In genomic region chr19:36850646-36851442, GRCh38 we compare ENCODE assay signal across 8 cellular contexts. TPM values are rescaled to one million over a fixed set of nuclear protein-coding genes. Genes with fewer than 3 reads are reported as not detected.
DNase-seq lines count a peak whose midpoint lies in the region; ATAC-seq and TF ChIP-seq lines count a peak whose summit lies in the region.

ZNF345 (plus strand) TSS chr19:36850876; CDS start chr19:36876831, 25,955 bp downstream.

- H3K27me3 ChIP-seq in ascending aorta = no peaks in the 10 kb centered on the region
- H3K27me3 ChIP-seq in right cardiac atrium (ENCODE audit: control insufficient read depth, insufficient read depth) = no peaks in the 10 kb centered on the region
- no peaks in the 10 kb centered on the region for H3K27me3 ChIP-seq in psoas muscle (ENCODE audit: insufficient read depth in 3 of 3, low read length in 2 of 3)

- TF ChIP-seq CTCF in GM13976 (IDR thresholded peaks at IDR 0.05; ENCODE audit: borderline replicate concordance, control extremely low read depth, extremely low read depth, insufficient read depth, missing control alignments) = no peak
- no peak for TF ChIP-seq CTCF in ascending aorta (IDR thresholded peaks at IDR 0.05)
- TF ChIP-seq CTCF in psoas muscle (IDR thresholded peaks at IDR 0.05) = no peak

- in situ Hi-C loops in GM13976 (cut with MboI; ENCODE audit: low sequenced_read_pairs, unreplicated experiment) = no loop called here

- H3K27ac ChIP-seq in ascending aorta = peak within 1 kb of the TSS; percentile 83 to 88
- peak within 1 kb of the TSS; percentile 92 for H3K27ac ChIP-seq in right cardiac atrium (ENCODE audit: low read length)
- peak within 1 kb of the TSS; percentile 93 for H3K27ac ChIP-seq in psoas muscle
- peak within 1 kb of the TSS; percentile 87 for H3K27ac ChIP-seq in urinary bladder (ENCODE audit: low read depth)

- under 1% methylated on average over 42 of the region's 42 CpGs for WGBS in right cardiac atrium
- 0% methylated on average over 42 of the region's 42 CpGs for WGBS in psoas muscle, 3 donors
- WGBS in urinary bladder = under 1% methylated on average over 42 of the region's 42 CpGs

- H3K4me1 ChIP-seq in ascending aorta (peaks cover 0 to 5% of the 10 kb centered on the region in 2 donors), right cardiac atrium (ENCODE audit: control insufficient read depth, insufficient read depth, low read length) (peaks cover 5% of the 10 kb centered on the region), psoas muscle (peaks cover 13% of the 10 kb centered on the region), urinary bladder (ENCODE audit: insufficient read depth) (no peaks in the 10 kb centered on the region)

- H3K36me3 ChIP-seq in ascending aorta (peaks cover 5 to 22% of the 10 kb centered on the region in 2 donors), psoas muscle (ENCODE audit: insufficient read depth in 1 of 2, low read depth in 1 of 2) (peaks cover 0 to 21% of the 10 kb centered on the region in 2 donors), urinary bladder (ENCODE audit: insufficient read depth) (no peaks in the 10 kb centered on the region)

- H3K9me3 ChIP-seq in ascending aorta (peaks cover 5 to 21% of the 10 kb centered on the region in 2 donors), right cardiac atrium (ENCODE audit: control insufficient read depth, low read length) (no peaks in the 10 kb centered on the region), psoas muscle (peaks cover 38% of the 10 kb centered on the region)

- ATAC-seq in HG02840 (IDR thresholded peaks at IDR 0.05; ENCODE audit: low FRiP score, unreplicated experiment) (peak; percentile 87), right cardiac atrium (peak; percentile 98), psoas muscle (peak; percentile 97 to 98 (median 98))

- H3K4me3 ChIP-seq in ascending aorta = peak within 1 kb of the TSS; percentile 78 to 84
- H3K4me3 ChIP-seq in right cardiac atrium (ENCODE audit: low read length) = peak within 1 kb of the TSS; percentile 90
- H3K4me3 ChIP-seq in psoas muscle = peak within 1 kb of the TSS; percentile 99
- peak within 1 kb of the TSS; percentile 78 for H3K4me3 ChIP-seq in urinary bladder (ENCODE audit: low read depth, low read length)

- intact Hi-C loops in ascending aorta (cut with DNase I) (loop anchor here (1.0 to 5.0 kb wide), 8 partner anchors 13 to 743 kb away; partner anchors contain the start of genes ZNF260, ZNF420, ZNF461 and ZNF540), right cardiac atrium (cut with DNase I) (no loop called here), psoas muscle (cut with DNase I) (loop anchor here (1.0 to 10.0 kb wide), 3 partner anchors 13 to 166 kb away; partner anchors contain the start of genes ZNF568 (in 2 of the 2), ZNF829 (in 2 of the 2), ZNF567 (in 1 of the 2) and ZNF790 (in 1 of the 2))

- DNase-seq in GM13976 (ENCODE audit: low spot score) = peak; percentile 90
- DNase-seq in NCI-H1694 (lab: John Stamatoyannopoulos, UW) = peak; percentile 84
- DNase-seq in T-helper 2 cell = peak; percentile 55 to 95 (median 79)
- peak; percentile 77 to 96 for DNase-seq in ascending aorta (ENCODE audit: low spot score in 2 of 2)
- DNase-seq in right cardiac atrium = peak; percentile 92 to 96 (median 95)
- peak; percentile 91 to 94 for DNase-seq in psoas muscle

RNA-seq across cellular contexts. Expression of gene ZNF345, which starts in this region (rescaled TPM):
- total RNA-seq in ascending aorta = 8.0 TPM
- 1 to 10 TPM; 2.1 to 3.9 (median 3.6) TPM for total RNA-seq in right cardiac atrium
- polyA plus RNA-seq in right cardiac atrium = 2.6 TPM
- total RNA-seq in psoas muscle = 1 to 10 TPM in 3 of 4 donors, under 1 TPM in 1; 0.76 to 2.3 (median 1.5) TPM
- polyA plus RNA-seq in psoas muscle = 1 to 10 TPM in 2 of 3 donors, under 1 TPM in 1; 0.42 to 2.2 (median 1.1) TPM
- 16.2 TPM for total RNA-seq in urinary bladder
- polyA plus RNA-seq in urinary bladder = 4.4 TPM

Comparison
In these comparisons a context has a peak if more than half of its experiments do, and no peak if none do; other contexts are left out.
1. Peak in every context shown above with its lines: DNase-seq, ATAC-seq, H3K4me3 ChIP-seq and H3K27ac ChIP-seq.
2. intact Hi-C loops: an anchor here in ascending aorta (1.0 to 5.0 kb wide) and psoas muscle (1.0 to 10.0 kb wide); none called in right cardiac atrium.